In the genomic region with DNA sequence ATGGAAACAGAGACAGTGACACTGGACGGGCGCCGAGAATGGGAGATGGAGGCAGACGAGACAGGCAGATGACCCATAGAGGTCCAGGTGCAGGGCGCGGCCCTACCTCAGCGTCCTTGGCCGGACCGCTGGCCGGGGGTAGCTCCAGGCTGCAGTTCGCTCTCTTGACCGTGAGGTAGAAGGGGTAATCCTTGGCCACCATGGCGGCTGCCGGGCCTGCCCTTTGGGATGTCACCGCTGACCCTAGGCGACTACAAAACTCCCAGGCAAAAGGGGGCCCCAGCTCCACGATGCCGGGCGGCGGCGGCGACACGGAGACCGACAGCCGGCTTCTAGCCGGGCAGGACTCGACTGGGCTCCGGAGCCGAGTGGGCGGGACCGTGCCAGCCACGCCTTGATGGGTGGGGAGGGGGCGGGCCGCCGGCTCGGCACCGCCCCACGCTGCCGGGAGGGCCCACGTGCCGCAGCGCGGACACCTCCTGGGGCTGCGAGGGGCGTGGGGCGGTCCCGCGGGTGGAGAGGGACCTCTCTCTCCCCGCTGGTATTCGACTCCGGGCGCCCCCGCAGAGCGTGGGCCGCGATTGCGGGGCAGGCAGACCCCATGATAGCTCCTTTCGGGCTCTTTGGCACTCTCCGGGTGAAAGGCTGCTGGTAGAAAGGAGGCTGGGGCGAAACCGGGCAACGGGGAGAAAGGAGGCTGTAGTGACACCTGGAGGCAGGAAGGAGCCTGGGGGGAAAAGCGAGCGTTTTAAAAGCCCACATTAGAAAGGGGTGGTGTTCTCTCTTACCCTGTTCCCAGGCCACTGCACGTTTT, we compare ENCODE assay signal across 1 cellular context.
TF ChIP-seq lines count a peak whose summit lies in the region.

Gene ARHGEF3, minus strand, starts transcription at position 353 of the 814 bp plus-strand sequence. Its CDS starts 151 bp downstream, at position 202.

TF ChIP-seq in HepG2, 621 proteins besides CTCF, POLR2A, EP300 and RAD21 (continued from another document and continues in another):
- TF ChIP-seq, protein P1, sequence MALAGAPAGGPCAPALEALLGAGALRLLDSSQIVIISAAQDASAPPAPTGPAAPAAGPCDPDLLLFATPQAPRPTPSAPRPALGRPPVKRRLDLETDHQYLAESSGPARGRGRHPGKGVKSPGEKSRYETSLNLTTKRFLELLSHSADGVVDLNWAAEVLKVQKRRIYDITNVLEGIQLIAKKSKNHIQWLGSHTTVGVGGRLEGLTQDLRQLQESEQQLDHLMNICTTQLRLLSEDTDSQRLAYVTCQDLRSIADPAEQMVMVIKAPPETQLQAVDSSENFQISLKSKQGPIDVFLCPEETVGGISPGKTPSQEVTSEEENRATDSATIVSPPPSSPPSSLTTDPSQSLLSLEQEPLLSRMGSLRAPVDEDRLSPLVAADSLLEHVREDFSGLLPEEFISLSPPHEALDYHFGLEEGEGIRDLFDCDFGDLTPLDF (CRISPR knock-in tag; IDR thresholded peaks at IDR 0.05): no peak
- no peak for TF ChIP-seq PTBP1 (IDR thresholded peaks at IDR 0.05; ENCODE audit: low read depth, low read length, poor library complexity, severe bottlenecking)
- no peak for TF ChIP-seq BRD4 (CRISPR knock-in tag; IDR thresholded peaks at IDR 0.05)
- peak; percentile 61 for TF ChIP-seq PPARG (CRISPR knock-in tag; conservative IDR thresholded peaks at IDR 0.05)
- TF ChIP-seq NFYB (CRISPR knock-in tag; IDR thresholded peaks at IDR 0.05): no peak
- TF ChIP-seq ZBTB21 (CRISPR knock-in tag; IDR thresholded peaks at IDR 0.05): no peak
- TF ChIP-seq ZNF563 (CRISPR knock-in tag; IDR thresholded peaks at IDR 0.05): peak; percentile 69; the same call in 1 of the 2 replicates
- TF ChIP-seq ZFY (CRISPR knock-in tag; IDR thresholded peaks at IDR 0.05): peak; percentile 71; the same call in 1 of the 2 replicates
- no peak; the same call in 1 of the 2 replicates for TF ChIP-seq ZBTB4 (CRISPR knock-in tag; IDR thresholded peaks at IDR 0.05; ENCODE audit: borderline replicate concordance)
- TF ChIP-seq, protein P2, sequence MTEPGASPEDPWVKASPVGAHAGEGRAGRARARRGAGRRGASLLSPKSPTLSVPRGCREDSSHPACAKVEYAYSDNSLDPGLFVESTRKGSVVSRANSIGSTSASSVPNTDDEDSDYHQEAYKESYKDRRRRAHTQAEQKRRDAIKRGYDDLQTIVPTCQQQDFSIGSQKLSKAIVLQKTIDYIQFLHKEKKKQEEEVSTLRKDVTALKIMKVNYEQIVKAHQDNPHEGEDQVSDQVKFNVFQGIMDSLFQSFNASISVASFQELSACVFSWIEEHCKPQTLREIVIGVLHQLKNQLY (CRISPR knock-in tag; IDR thresholded peaks at IDR 0.05): no peak
- TF ChIP-seq ZFP82 (CRISPR knock-in tag; IDR thresholded peaks at IDR 0.05; ENCODE audit: borderline replicate concordance): peak; percentile 86; the same call in 1 of the 2 replicates
- no peak for TF ChIP-seq NRL (CRISPR knock-in tag; IDR thresholded peaks at IDR 0.05; ENCODE audit: borderline replicate concordance)
- no peak for TF ChIP-seq ZBTB7A (CRISPR knock-in tag; IDR thresholded peaks at IDR 0.05)
- TF ChIP-seq ZGPAT (CRISPR knock-in tag; IDR thresholded peaks at IDR 0.05): peak; percentile 65; the same call in 1 of the 2 replicates
- TF ChIP-seq, protein P3, sequence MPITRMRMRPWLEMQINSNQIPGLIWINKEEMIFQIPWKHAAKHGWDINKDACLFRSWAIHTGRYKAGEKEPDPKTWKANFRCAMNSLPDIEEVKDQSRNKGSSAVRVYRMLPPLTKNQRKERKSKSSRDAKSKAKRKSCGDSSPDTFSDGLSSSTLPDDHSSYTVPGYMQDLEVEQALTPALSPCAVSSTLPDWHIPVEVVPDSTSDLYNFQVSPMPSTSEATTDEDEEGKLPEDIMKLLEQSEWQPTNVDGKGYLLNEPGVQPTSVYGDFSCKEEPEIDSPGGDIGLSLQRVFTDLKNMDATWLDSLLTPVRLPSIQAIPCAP (CRISPR knock-in tag; IDR thresholded peaks at IDR 0.05; ENCODE audit: low read depth): no peak
- TF ChIP-seq, protein P4, sequence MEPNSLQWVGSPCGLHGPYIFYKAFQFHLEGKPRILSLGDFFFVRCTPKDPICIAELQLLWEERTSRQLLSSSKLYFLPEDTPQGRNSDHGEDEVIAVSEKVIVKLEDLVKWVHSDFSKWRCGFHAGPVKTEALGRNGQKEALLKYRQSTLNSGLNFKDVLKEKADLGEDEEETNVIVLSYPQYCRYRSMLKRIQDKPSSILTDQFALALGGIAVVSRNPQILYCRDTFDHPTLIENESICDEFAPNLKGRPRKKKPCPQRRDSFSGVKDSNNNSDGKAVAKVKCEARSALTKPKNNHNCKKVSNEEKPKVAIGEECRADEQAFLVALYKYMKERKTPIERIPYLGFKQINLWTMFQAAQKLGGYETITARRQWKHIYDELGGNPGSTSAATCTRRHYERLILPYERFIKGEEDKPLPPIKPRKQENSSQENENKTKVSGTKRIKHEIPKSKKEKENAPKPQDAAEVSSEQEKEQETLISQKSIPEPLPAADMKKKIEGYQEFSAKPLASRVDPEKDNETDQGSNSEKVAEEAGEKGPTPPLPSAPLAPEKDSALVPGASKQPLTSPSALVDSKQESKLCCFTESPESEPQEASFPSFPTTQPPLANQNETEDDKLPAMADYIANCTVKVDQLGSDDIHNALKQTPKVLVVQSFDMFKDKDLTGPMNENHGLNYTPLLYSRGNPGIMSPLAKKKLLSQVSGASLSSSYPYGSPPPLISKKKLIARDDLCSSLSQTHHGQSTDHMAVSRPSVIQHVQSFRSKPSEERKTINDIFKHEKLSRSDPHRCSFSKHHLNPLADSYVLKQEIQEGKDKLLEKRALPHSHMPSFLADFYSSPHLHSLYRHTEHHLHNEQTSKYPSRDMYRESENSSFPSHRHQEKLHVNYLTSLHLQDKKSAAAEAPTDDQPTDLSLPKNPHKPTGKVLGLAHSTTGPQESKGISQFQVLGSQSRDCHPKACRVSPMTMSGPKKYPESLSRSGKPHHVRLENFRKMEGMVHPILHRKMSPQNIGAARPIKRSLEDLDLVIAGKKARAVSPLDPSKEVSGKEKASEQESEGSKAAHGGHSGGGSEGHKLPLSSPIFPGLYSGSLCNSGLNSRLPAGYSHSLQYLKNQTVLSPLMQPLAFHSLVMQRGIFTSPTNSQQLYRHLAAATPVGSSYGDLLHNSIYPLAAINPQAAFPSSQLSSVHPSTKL (CRISPR knock-in tag; IDR thresholded peaks at IDR 0.05): peak; percentile 47; the same call in 1 of the 2 replicates
- TF ChIP-seq ZNF143 (CRISPR knock-in tag; IDR thresholded peaks at IDR 0.05): no peak; the same call in 1 of the 2 replicates
- no peak for TF ChIP-seq ZFP37 (CRISPR knock-in tag; IDR thresholded peaks at IDR 0.05; ENCODE audit: borderline replicate concordance)
- TF ChIP-seq, protein P5, sequence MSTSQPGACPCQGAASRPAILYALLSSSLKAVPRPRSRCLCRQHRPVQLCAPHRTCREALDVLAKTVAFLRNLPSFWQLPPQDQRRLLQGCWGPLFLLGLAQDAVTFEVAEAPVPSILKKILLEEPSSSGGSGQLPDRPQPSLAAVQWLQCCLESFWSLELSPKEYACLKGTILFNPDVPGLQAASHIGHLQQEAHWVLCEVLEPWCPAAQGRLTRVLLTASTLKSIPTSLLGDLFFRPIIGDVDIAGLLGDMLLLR (CRISPR knock-in tag; IDR thresholded peaks at IDR 0.05): peak; percentile 96
- TF ChIP-seq ZMYM3 (CRISPR knock-in tag; IDR thresholded peaks at IDR 0.05): no peak
- 0 out of 2 replicates have a peak, but pooled peaks have one; percentile 47 for TF ChIP-seq SP2 (CRISPR knock-in tag; IDR thresholded peaks at IDR 0.05)
- peak; percentile 58; the same call in 1 of the 2 replicates for TF ChIP-seq ZNF709 (CRISPR knock-in tag; IDR thresholded peaks at IDR 0.05)
- TF ChIP-seq, protein P6, sequence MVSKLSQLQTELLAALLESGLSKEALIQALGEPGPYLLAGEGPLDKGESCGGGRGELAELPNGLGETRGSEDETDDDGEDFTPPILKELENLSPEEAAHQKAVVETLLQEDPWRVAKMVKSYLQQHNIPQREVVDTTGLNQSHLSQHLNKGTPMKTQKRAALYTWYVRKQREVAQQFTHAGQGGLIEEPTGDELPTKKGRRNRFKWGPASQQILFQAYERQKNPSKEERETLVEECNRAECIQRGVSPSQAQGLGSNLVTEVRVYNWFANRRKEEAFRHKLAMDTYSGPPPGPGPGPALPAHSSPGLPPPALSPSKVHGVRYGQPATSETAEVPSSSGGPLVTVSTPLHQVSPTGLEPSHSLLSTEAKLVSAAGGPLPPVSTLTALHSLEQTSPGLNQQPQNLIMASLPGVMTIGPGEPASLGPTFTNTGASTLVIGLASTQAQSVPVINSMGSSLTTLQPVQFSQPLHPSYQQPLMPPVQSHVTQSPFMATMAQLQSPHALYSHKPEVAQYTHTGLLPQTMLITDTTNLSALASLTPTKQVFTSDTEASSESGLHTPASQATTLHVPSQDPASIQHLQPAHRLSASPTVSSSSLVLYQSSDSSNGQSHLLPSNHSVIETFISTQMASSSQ (IDR thresholded peaks at IDR 0.05; ENCODE audit: low read depth): no peak
- TF ChIP-seq, protein P6 (CRISPR knock-in tag; IDR thresholded peaks at IDR 0.05; ENCODE audit: borderline replicate concordance): no peak
- TF ChIP-seq FOXP1 (IDR thresholded peaks at IDR 0.05): no peak
- no peak for TF ChIP-seq FOXP1 (CRISPR knock-in tag; IDR thresholded peaks at IDR 0.05)
- TF ChIP-seq ZBTB1 (CRISPR knock-in tag; IDR thresholded peaks at IDR 0.05; ENCODE audit: borderline replicate concordance): no peak
- TF ChIP-seq NFKB2 (CRISPR knock-in tag; IDR thresholded peaks at IDR 0.05; ENCODE audit: borderline replicate concordance): no peak
- no peak for TF ChIP-seq ZNF761 (CRISPR knock-in tag; conservative IDR thresholded peaks at IDR 0.05)
- peak; percentile 35; the same call in 1 of the 2 replicates for TF ChIP-seq ZNF362 (CRISPR knock-in tag; IDR thresholded peaks at IDR 0.05; ENCODE audit: borderline replicate concordance)
- no peak for TF ChIP-seq KDM6A (CRISPR knock-in tag; IDR thresholded peaks at IDR 0.05; ENCODE audit: low read depth)
- TF ChIP-seq, protein P7, sequence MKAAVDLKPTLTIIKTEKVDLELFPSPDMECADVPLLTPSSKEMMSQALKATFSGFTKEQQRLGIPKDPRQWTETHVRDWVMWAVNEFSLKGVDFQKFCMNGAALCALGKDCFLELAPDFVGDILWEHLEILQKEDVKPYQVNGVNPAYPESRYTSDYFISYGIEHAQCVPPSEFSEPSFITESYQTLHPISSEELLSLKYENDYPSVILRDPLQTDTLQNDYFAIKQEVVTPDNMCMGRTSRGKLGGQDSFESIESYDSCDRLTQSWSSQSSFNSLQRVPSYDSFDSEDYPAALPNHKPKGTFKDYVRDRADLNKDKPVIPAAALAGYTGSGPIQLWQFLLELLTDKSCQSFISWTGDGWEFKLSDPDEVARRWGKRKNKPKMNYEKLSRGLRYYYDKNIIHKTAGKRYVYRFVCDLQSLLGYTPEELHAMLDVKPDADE (CRISPR knock-in tag; IDR thresholded peaks at IDR 0.05): no peak
- no peak for TF ChIP-seq ZNF790 (CRISPR knock-in tag; IDR thresholded peaks at IDR 0.05; ENCODE audit: borderline replicate concordance)
- TF ChIP-seq ZNF333 (CRISPR knock-in tag; IDR thresholded peaks at IDR 0.05; ENCODE audit: borderline replicate concordance): 0 out of 2 replicates have a peak, but pooled peaks have one; percentile 70
- TF ChIP-seq SCMH1 (CRISPR knock-in tag; IDR thresholded peaks at IDR 0.05; ENCODE audit: borderline replicate concordance): no peak
- no peak for TF ChIP-seq MATR3 (CRISPR knock-in tag; IDR thresholded peaks at IDR 0.05)
- TF ChIP-seq MTA1 (CRISPR knock-in tag; IDR thresholded peaks at IDR 0.05; ENCODE audit: borderline replicate concordance): peak; percentile 22; the same call in 1 of the 2 replicates
